Comparison of ENCODE assay signal across 8 cellular contexts in genomic region chr10:37976091-37976879, GRCh38. TPM values are rescaled to one million over a fixed set of nuclear protein-coding genes. Genes with fewer than 3 reads are reported as not detected.
DNase-seq lines count a peak whose midpoint lies in the region; FAIRE-seq and TF ChIP-seq lines count a peak whose summit lies in the region.

TSS of gene ZNF25 (minus strand) at chr10:37976647. CDS start at chr10:37971722, 4,925 bp downstream.

- no peaks in the 10 kb centered on the region for H3K9me3 ChIP-seq in H9 (ENCODE audit: control insufficient read depth, low read depth, low read length)
- H3K9me3 ChIP-seq in neural cell (ENCODE audit: low read length): peaks cover 10% of the 10 kb centered on the region
- H3K9me3 ChIP-seq in stomach: no peaks in the 10 kb centered on the region

- H3K4me3 ChIP-seq in fibroblast of villous mesenchyme (ENCODE audit: low read depth, low read length) (peak within 1 kb of the TSS; percentile 82), neural cell (ENCODE audit: low read length) (peak within 1 kb of the TSS; percentile 98), stomach (peak within 1 kb of the TSS; percentile 69 to 89 (median 84))

- H3K36me3 ChIP-seq in neural cell (ENCODE audit: insufficient read depth, low read length) (no peaks in the 10 kb centered on the region), stomach (peaks cover 0 to 3% (median under 1%) of the 10 kb centered on the region in 4 donors)

- peak within 1 kb of the TSS; percentile 92 for H3K14ac ChIP-seq in H9 (ENCODE audit: insufficient read depth, low read length)

- H2BK12ac ChIP-seq in H9 (ENCODE audit: insufficient read length, low read depth, low read length): no peak within 1 kb of the TSS

- no peak within 1 kb of the TSS for H3T11ph ChIP-seq in H9 (ENCODE audit: low read length)

- H3K4me1 ChIP-seq in H9 (ENCODE audit: insufficient read depth, low read length): no peaks in the 10 kb centered on the region
- peaks cover 3 to 25% (median 13%) of the 10 kb centered on the region in 4 donors for H3K4me1 ChIP-seq in stomach

- H2BK15ac ChIP-seq in H9 (ENCODE audit: low read depth, low read length): no peak within 1 kb of the TSS; the same call in 1 of the 2 replicates

- H2BK20ac ChIP-seq in H9 (ENCODE audit: low read depth, low read length, poor library complexity, severe bottlenecking): no peak within 1 kb of the TSS

- no CpG with 5 or more reads among the region's 66 CpGs for WGBS in H9 (ENCODE audit: extremely low coverage, insufficient read length, low lambda C conversion rate)
- WGBS in stomach, 5 donors: 0 to 1% (median 0%) methylated on average over 21 to 66 of the region's 66 CpGs

- H3K27me3 Mint-ChIP-seq in H9 (ENCODE audit: low read depth): no peaks in the 10 kb centered on the region; the same call in 1 of the 2 replicates

- H4K8ac ChIP-seq in H9 (replicated peaks; ENCODE audit: insufficient read length, low read depth, low read length): no peak within 1 kb of the TSS

- no peak within 1 kb of the TSS for H3K4ac ChIP-seq in H9 (ENCODE audit: low read depth, low read length)

- H3K27me3 ChIP-seq in H9 (ENCODE audit: insufficient read depth, low read length) (no peaks in the 10 kb centered on the region), neural cell (ENCODE audit: insufficient read depth, low read depth, low read length) (no peaks in the 10 kb centered on the region), stomach (no peaks in the 10 kb centered on the region)

- H3K23me2 ChIP-seq in H9 (ENCODE audit: insufficient read length, low read depth, low read length, poor library complexity, severe bottlenecking): peaks cover 5% of the 10 kb centered on the region

- H3K4me1 Mint-ChIP-seq in H9: peaks cover 5 to 13% of the 10 kb centered on the region in 2 experiments; a peak in 2 of 4 replicates

- H3K9me3 Mint-ChIP-seq in H9: peaks cover 39 to 41% of the 10 kb centered on the region in 2 experiments

- H3K27ac ChIP-seq in H9 (ENCODE audit: insufficient read length, low read depth, low read length): no peak within 1 kb of the TSS
- peak within 1 kb of the TSS; percentile 94 for H3K27ac ChIP-seq in neural cell (ENCODE audit: low read length)
- H3K27ac ChIP-seq in stomach: peak within 1 kb of the TSS; percentile 94 to 100 (median 98)

- intact Hi-C loops in stomach (cut with DNase I; ENCODE audit: low total_unique reads): no loop called here

- H3K56ac ChIP-seq in H9 (ENCODE audit: insufficient read length, low read depth, low read length): no peak within 1 kb of the TSS

- H3K4me2 ChIP-seq in H9 (ENCODE audit: insufficient read depth, insufficient read length, low read length) (peak within 1 kb of the TSS; percentile 95), neural cell (ENCODE audit: low read length) (peak within 1 kb of the TSS; percentile 63)

- H2BK120ac ChIP-seq in H9 (ENCODE audit: low read depth, low read length, poor library complexity, severe bottlenecking): no peak within 1 kb of the TSS

- H3K9ac ChIP-seq in H9 (ENCODE audit: extremely low read depth, insufficient read length, low read length) (peak within 1 kb of the TSS; percentile 52), neural cell (ENCODE audit: low read length) (peak within 1 kb of the TSS; percentile 98)

- H2BK5ac ChIP-seq in H9 (ENCODE audit: insufficient read length, low read length): no peak within 1 kb of the TSS

- H3K23ac ChIP-seq in H9 (ENCODE audit: insufficient read length, low read depth, low read length): no peak within 1 kb of the TSS

- DNase-seq in H9 (peak; percentile 98), M059J (ENCODE audit: low read depth) (peak; percentile 91), SHP77 (lab: John Stamatoyannopoulos, UW) (peak; percentile 97 to 98), activated gamma-delta T cell treated with Interleukin-2 at 50 U/mL for 16 hours (peak; percentile 98), fibroblast of villous mesenchyme (ENCODE audit: low read depth) (peak; percentile 99), stomach (peak; percentile 99)

- TF ChIP-seq POLR2A in stomach (IDR thresholded peaks at IDR 0.05): peak in 2 of 4 donors; percentile 15 to 59

- no peak within 1 kb of the TSS for H4K91ac ChIP-seq in H9 (ENCODE audit: insufficient read length, low read depth, low read length)

- no peaks in the 10 kb centered on the region for H3F3A ChIP-seq in neural cell (ENCODE audit: insufficient read depth, low read length, poor library complexity, severe bottlenecking)

- peak; percentile 99 for FAIRE-seq in G401.6 (lab: Jason Lieb, UNC)

- H3K27ac Mint-ChIP-seq in H9: peak within 1 kb of the TSS; percentile 79 to 95 (median 91)

- TF ChIP-seq EP300 in neural cell (conservative IDR thresholded peaks at IDR 0.05; ENCODE audit: poor library complexity, severe bottlenecking) (peak; percentile 49), stomach (IDR thresholded peaks at IDR 0.05) (no peak)

- H3K36me3 Mint-ChIP-seq in H9 (ENCODE audit: insufficient read depth in 1 of 3, low read depth in 3 of 3): peaks cover 0 to 4% (median 0%) of the 10 kb centered on the region in 3 experiments; a peak in 3 of 7 replicates

- no peaks in the 10 kb centered on the region for H3K79me2 ChIP-seq in H9 (ENCODE audit: insufficient read depth, low read length)
- peaks cover 29% of the 10 kb centered on the region for H3K79me2 ChIP-seq in neural cell (replicated peaks; ENCODE audit: insufficient read depth, low read length)

- H4K20me1 ChIP-seq in H9 (ENCODE audit: control insufficient read depth, insufficient read depth, insufficient read length) (no peaks in the 10 kb centered on the region), neural cell (ENCODE audit: insufficient read depth) (no peaks in the 10 kb centered on the region)

- H4K5ac ChIP-seq in H9 (ENCODE audit: insufficient read length, low read depth, low read length): peak within 1 kb of the TSS; percentile 79

- peak within 1 kb of the TSS; percentile 89 for H2AFZ ChIP-seq in H9 (ENCODE audit: low read length)
- peak within 1 kb of the TSS; percentile 80 for H2AFZ ChIP-seq in neural cell (ENCODE audit: low read depth, low read length)

- peak; percentile 84 for TF ChIP-seq CTCF in H9 (conservative IDR thresholded peaks at IDR 0.05)
- peak; percentile 95 for TF ChIP-seq CTCF in fibroblast of villous mesenchyme (IDR thresholded peaks at IDR 0.05; ENCODE audit: insufficient read depth, low read depth, low read length)
- peak; percentile 99 for TF ChIP-seq CTCF in neural cell (IDR thresholded peaks at IDR 0.05; ENCODE audit: poor library complexity, severe bottlenecking)
- peak in 5 of 7 experiments; percentile 83 to 93 (median 87) for TF ChIP-seq CTCF in stomach (IDR thresholded peaks at IDR 0.05)

- H3K18ac ChIP-seq in H9 (ENCODE audit: insufficient read length, low read depth, low read length): peak within 1 kb of the TSS; percentile 72

- peak within 1 kb of the TSS; percentile 83 to 88 for H3K4me3 Mint-ChIP-seq in H9

- H2AK5ac ChIP-seq in H9 (ENCODE audit: insufficient read length, low read length): no peak within 1 kb of the TSS

- H3K79me1 ChIP-seq in H9 (ENCODE audit: insufficient read depth, low read depth, low read length, poor library complexity, severe bottlenecking): no peaks in the 10 kb centered on the region

- H3K9me2 ChIP-seq in neural cell (ENCODE audit: insufficient read depth, low read length): no peaks in the 10 kb centered on the region

- TF ChIP-seq RAD21 in neural cell (conservative IDR thresholded peaks at IDR 0.05): peak; percentile 71

TF ChIP-seq in neural cell, 6 proteins besides CTCF, POLR2A, EP300 and RAD21:
- TF ChIP-seq REST (IDR thresholded peaks at IDR 0.05; ENCODE audit: borderline replicate concordance) (peak; percentile 78), SMC3 (conservative IDR thresholded peaks at IDR 0.05; ENCODE audit: poor library complexity) (peak; percentile 77), TAF1 (IDR thresholded peaks at IDR 0.05; ENCODE audit: low read depth) (peak; percentile 91), EZH2 (IDR thresholded peaks at IDR 0.05; ENCODE audit: borderline replicate concordance, insufficient read depth, low read length, poor library complexity, severe bottlenecking) (no peak), POLR2AphosphoS5 (IDR thresholded peaks at IDR 0.05) (peak; percentile 96), MXI1 (conservative IDR thresholded peaks at IDR 0.05; ENCODE audit: poor library complexity, severe bottlenecking) (peak; percentile 74)

RNA-seq across cellular contexts. Expression of gene ZNF25, which starts in this region (rescaled TPM):
- total RNA-seq in H9 (2021) (0.83 TPM in 2 replicates), fibroblast of villous mesenchyme (11.3 and 12.5 TPM in 2 replicates), stomach (10 to 100 TPM in 2 of 5 donors, 1 to 10 TPM in 3; 4.6 to 23.9 (median 6.4) TPM)
- 1.7 and 2.1 TPM in 2 replicates for total RNA-seq in M059J (2014; rRNA removed; shearing (Covaris generic))
- polyA plus RNA-seq in neural cell (72.6 and 81.6 TPM in 2 replicates), stomach (1 to 10 TPM; 3.7 to 5.0 (median 4.3) TPM)
- polyA minus RNA-seq in neural cell: 83.1 and 83.3 TPM in 2 replicates

Comparison
In these comparisons a context has a peak if more than half of its experiments do, and no peak if none do; other contexts are left out.
1. RNA of gene ZNF25 (polyA plus RNA-seq): 72.6 to 81.6 TPM in neural cell; 3.7 to 5.0 TPM in stomach; every median in the first group is over 10 times any median in the second.
2. Peak in DNase-seq, H3K9ac ChIP-seq and H3K4me2 ChIP-seq in H9; RNA of the gene not detected or under 1 TPM.
3. Peak in every context shown above with its lines, with median percentiles within 50 percentile points of each other: DNase-seq, CTCF ChIP-seq and H3K4me3 ChIP-seq.